10 cellular contexts compared by ENCODE assay signal in the genomic region with DNA sequence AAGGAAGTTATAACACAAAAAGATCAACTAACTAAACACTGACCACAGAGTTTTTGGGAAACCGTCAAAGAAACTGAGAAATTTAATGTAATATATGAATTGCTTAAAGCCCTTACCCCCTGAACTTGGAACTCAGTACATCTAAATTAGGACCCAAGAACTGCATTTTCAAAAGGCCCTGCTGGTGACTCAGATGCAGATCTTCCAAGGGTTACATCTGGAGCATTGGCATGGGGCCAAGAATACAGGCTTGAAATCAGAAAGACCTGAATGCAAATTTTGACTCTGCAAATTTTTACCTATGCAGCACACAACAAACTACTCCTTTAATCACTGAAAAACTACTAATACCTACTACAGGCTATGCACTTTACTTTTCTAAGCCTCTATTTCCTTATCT. TPM values are rescaled to one million over a fixed set of nuclear protein-coding genes. Genes with fewer than 3 reads are reported as not detected.
A peak's percentile ranks its signal among the peaks of the same experiment; 100 is the strongest.
DNase-seq lines count a peak whose midpoint lies in the region; ATAC-seq and TF ChIP-seq lines count a peak whose summit lies in the region.
"Had no signal": no experiment of that assay in that cellular context is flagged by ENCODE, and none has a peak within 500 bp of the region (broad histone marks: within the 10 kb centered on the region; RNA-seq: fewer than 3 reads in every experiment).

No MANE protein-coding gene starts in this region.

- no peak for TF ChIP-seq CTCF in progenitor cell of endocrine pancreas (IDR thresholded peaks at IDR 0.05; ENCODE audit: unreplicated experiment)

- H3K27ac Mint-ChIP-seq in progenitor cell of endocrine pancreas = no peak overlapping the region
- H3K27ac Mint-ChIP-seq: activated naive CD8-positive, alpha-beta T cell treated with anti-CD3 and anti-CD28 coated beads, Interleukin-2, amount 10 ng/mL, durations not matched to agents 7 days and 5 days had no signal

- H3K36me3 ChIP-seq in adipocyte (ENCODE audit: control insufficient read depth, insufficient read depth, low read length, severe bottlenecking) = no peaks in the 10 kb centered on the region

- peaks cover 41% of the 10 kb centered on the region for H3K4me1 ChIP-seq in adipocyte (ENCODE audit: control insufficient read depth, insufficient read depth, low read length)
- H3K4me1 ChIP-seq: parathyroid adenoma had no signal

- H3K27me3 Mint-ChIP-seq in progenitor cell of endocrine pancreas = no peaks in the 10 kb centered on the region
- H3K27me3 Mint-ChIP-seq: activated naive CD8-positive, alpha-beta T cell treated with anti-CD3 and anti-CD28 coated beads, Interleukin-2, amount 10 ng/mL, durations not matched to agents 7 days and 5 days had no signal

- no peaks in the 10 kb centered on the region for H3K27me3 ChIP-seq in adipocyte (replicated peaks; ENCODE audit: control insufficient read depth, insufficient read depth, low read length)

- peaks cover 5% of the 10 kb centered on the region for H3K4me1 Mint-ChIP-seq in progenitor cell of endocrine pancreas (ENCODE audit: low read depth)
- H3K4me1 Mint-ChIP-seq: activated naive CD8-positive, alpha-beta T cell treated with anti-CD3 and anti-CD28 coated beads, Interleukin-2, amount 10 ng/mL, durations not matched to agents 7 days and 5 days had no signal

- H3K4me3 ChIP-seq in adipocyte (ENCODE audit: low read length) = no peak overlapping the region

- H3K36me3 Mint-ChIP-seq in progenitor cell of endocrine pancreas (ENCODE audit: insufficient read depth) = peaks cover 4% of the 10 kb centered on the region

- no peaks in the 10 kb centered on the region for H3K9me3 Mint-ChIP-seq in progenitor cell of endocrine pancreas (ENCODE audit: low read depth)
- H3K9me3 Mint-ChIP-seq: activated naive CD8-positive, alpha-beta T cell treated with anti-CD3 and anti-CD28 coated beads, Interleukin-2, amount 10 ng/mL, durations not matched to agents 7 days and 5 days had no signal

- peak; percentile 67 for ATAC-seq in HG03432 (IDR thresholded peaks at IDR 0.05; ENCODE audit: unreplicated experiment)

- peak overlapping the region; percentile 24 for H3K9ac ChIP-seq in adipocyte (ENCODE audit: low read length)
- H3K9ac ChIP-seq: parathyroid adenoma had no signal

- H3K9me3 ChIP-seq in adipocyte (ENCODE audit: control insufficient read depth, low read length) = no peaks in the 10 kb centered on the region

- no peak overlapping the region for H3K4me3 Mint-ChIP-seq in progenitor cell of endocrine pancreas (ENCODE audit: low read depth)
- H3K4me3 Mint-ChIP-seq: activated naive CD8-positive, alpha-beta T cell treated with anti-CD3 and anti-CD28 coated beads, Interleukin-2, amount 10 ng/mL, durations not matched to agents 7 days and 5 days had no signal

- DNase-seq in GM04504 (ENCODE audit: low read depth) = peak; percentile 61
- peak; percentile 89 for DNase-seq in adipocyte (ENCODE audit: low read depth)
- DNase-seq in myocyte (ENCODE audit: low read depth) = peak; percentile 79
- DNase-seq in NCI-H187 (lab: John Stamatoyannopoulos, UW) = no peak
- DNase-seq in activated T-cell treated with anti-CD3 and anti-CD28 coated beads for 4 hours = no peak
- DNase-seq in NOMO-1 treated with DMSO at 0.1 percent for 48 hours (lab: John Stamatoyannopoulos, UW; ENCODE audit: unreplicated experiment) = no peak
- DNase-seq in progenitor cell of endocrine pancreas (ENCODE audit: low spot score, unreplicated experiment) = no peak
- DNase-seq: activated naive CD8-positive, alpha-beta T cell treated with anti-CD3 and anti-CD28 coated beads, Interleukin-2, amount 10 ng/mL, durations not matched to agents 7 days and 5 days had no signal

RNA-seq across cellular contexts. Expression of gene NSUN6, which starts 43.9 kb away (rescaled TPM):
- total RNA-seq in myocyte (5.5 and 6.2 TPM in 2 replicates), progenitor cell of endocrine pancreas (16.6 and 17.3 TPM in 2 replicates)
- polyA plus RNA-seq in myocyte (2012) = 4.4 TPM

RNA-seq across cellular contexts. Expression of gene ARL5B, which starts 51.7 kb away (rescaled TPM):
- 16.1 and 17.4 TPM in 2 replicates for total RNA-seq in myocyte
- 2.7 TPM for polyA plus RNA-seq in myocyte (2012)
- 52.7 and 54.2 TPM in 2 replicates for total RNA-seq in progenitor cell of endocrine pancreas

Comparison
In these comparisons a context has a peak if more than half of its experiments do, and no peak if none do; other contexts are left out.
1. DNase-seq: peak in GM04504 (single experiment), adipocyte (single experiment) and myocyte (single experiment); none in NCI-H187 (0 of 2), activated T-cell treated with anti-CD3 and anti-CD28 coated beads for 4 hours (single experiment), NOMO-1 treated with DMSO at 0.1 percent for 48 hours (single experiment) and progenitor cell of endocrine pancreas (single experiment).